ENCODE assay signal across 1 cellular context in the genomic region with DNA sequence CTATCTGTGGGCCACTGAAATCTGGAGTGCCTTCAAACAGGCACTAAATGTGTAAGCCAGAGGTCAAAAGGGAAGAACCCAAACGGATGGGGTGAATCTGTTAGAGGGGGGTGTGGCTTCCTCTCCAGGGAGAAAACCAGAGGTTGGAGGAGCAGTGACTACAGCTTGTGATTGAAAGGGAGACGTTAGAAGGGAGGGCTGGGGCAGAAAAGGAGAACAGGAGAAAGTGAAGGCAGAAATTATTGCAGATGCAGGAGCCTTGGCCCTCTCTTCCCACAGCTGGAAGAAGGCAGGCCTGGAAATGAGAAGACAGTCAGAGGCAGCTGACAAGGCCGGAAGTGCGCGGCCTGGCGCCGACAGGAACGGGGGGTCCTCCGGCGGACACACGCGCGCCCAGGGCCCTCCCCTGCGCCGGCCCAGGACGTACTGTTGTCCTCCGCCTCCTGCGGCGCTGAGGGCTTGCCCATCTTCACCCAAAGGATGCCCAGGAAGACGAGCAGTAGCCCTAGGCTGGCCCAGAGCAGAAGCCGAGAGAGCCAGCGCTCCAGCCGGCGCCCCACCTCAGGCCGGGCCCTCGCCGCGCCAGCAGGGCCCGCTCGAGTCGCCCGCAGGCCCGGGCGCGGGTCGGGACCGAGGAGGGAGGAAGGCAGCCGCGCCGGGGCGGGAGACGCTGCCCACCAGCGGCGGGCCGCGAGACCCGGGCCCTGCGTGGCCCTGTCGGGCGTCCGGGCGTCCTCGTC.
A peak's percentile ranks its signal among the peaks of the same experiment; 100 is the strongest.
TF ChIP-seq lines count a peak whose summit lies in the region.

No MANE protein-coding gene starts in this region.

TF ChIP-seq in HepG2, 621 proteins besides CTCF, POLR2A, EP300 and RAD21 (continued from another document and continues in another):
- TF ChIP-seq, protein P1, sequence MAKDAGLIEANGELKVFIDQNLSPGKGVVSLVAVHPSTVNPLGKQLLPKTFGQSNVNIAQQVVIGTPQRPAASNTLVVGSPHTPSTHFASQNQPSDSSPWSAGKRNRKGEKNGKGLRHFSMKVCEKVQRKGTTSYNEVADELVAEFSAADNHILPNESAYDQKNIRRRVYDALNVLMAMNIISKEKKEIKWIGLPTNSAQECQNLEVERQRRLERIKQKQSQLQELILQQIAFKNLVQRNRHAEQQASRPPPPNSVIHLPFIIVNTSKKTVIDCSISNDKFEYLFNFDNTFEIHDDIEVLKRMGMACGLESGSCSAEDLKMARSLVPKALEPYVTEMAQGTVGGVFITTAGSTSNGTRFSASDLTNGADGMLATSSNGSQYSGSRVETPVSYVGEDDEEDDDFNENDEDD (CRISPR knock-in tag; IDR thresholded peaks at IDR 0.05; ENCODE audit: borderline replicate concordance), result peak; percentile 63
- TF ChIP-seq, protein P2, sequence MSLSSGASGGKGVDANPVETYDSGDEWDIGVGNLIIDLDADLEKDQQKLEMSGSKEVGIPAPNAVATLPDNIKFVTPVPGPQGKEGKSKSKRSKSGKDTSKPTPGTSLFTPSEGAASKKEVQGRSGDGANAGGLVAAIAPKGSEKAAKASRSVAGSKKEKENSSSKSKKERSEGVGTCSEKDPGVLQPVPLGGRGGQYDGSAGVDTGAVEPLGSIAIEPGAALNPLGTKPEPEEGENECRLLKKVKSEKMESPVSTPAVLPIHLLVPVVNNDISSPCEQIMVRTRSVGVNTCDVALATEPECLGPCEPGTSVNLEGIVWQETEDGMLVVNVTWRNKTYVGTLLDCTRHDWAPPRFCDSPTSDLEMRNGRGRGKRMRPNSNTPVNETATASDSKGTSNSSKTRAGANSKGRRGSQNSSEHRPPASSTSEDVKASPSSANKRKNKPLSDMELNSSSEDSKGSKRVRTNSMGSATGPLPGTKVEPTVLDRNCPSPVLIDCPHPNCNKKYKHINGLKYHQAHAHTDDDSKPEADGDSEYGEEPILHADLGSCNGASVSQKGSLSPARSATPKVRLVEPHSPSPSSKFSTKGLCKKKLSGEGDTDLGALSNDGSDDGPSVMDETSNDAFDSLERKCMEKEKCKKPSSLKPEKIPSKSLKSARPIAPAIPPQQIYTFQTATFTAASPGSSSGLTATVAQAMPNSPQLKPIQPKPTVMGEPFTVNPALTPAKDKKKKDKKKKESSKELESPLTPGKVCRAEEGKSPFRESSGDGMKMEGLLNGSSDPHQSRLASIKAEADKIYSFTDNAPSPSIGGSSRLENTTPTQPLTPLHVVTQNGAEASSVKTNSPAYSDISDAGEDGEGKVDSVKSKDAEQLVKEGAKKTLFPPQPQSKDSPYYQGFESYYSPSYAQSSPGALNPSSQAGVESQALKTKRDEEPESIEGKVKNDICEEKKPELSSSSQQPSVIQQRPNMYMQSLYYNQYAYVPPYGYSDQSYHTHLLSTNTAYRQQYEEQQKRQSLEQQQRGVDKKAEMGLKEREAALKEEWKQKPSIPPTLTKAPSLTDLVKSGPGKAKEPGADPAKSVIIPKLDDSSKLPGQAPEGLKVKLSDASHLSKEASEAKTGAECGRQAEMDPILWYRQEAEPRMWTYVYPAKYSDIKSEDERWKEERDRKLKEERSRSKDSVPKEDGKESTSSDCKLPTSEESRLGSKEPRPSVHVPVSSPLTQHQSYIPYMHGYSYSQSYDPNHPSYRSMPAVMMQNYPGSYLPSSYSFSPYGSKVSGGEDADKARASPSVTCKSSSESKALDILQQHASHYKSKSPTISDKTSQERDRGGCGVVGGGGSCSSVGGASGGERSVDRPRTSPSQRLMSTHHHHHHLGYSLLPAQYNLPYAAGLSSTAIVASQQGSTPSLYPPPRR (CRISPR knock-in tag; IDR thresholded peaks at IDR 0.05; ENCODE audit: borderline replicate concordance), result no peak
- TF ChIP-seq CHCHD3 (CRISPR knock-in tag; IDR thresholded peaks at IDR 0.05) (no peak), ZBTB38 (CRISPR knock-in tag; IDR thresholded peaks at IDR 0.05) (no peak), SP1 (IDR thresholded peaks at IDR 0.05) (no peak), SP1 (CRISPR knock-in tag; IDR thresholded peaks at IDR 0.05) (peak; percentile 37; the same call in 1 of the 2 replicates), SNRNP70 (IDR thresholded peaks at IDR 0.05; ENCODE audit: low read depth, low read length) (no peak), MYNN (CRISPR knock-in tag; IDR thresholded peaks at IDR 0.05; ENCODE audit: low read depth) (no peak), ZNF329 (CRISPR knock-in tag; IDR thresholded peaks at IDR 0.05; ENCODE audit: low read depth) (peak; percentile 8; the same call in 1 of the 2 replicates), ZNF737 (CRISPR knock-in tag; IDR thresholded peaks at IDR 0.05; ENCODE audit: borderline replicate concordance) (no peak), FOSL2 (CRISPR knock-in tag; IDR thresholded peaks at IDR 0.05) (peak; percentile 49), SNAPC2 (CRISPR knock-in tag; IDR thresholded peaks at IDR 0.05) (no peak), ZNF577 (CRISPR knock-in tag; IDR thresholded peaks at IDR 0.05; ENCODE audit: borderline replicate concordance, low read depth) (no peak), ADNP (CRISPR knock-in tag; IDR thresholded peaks at IDR 0.05) (no peak), TMF1 (CRISPR knock-in tag; IDR thresholded peaks at IDR 0.05; ENCODE audit: low read depth) (no peak), ZNF432 (CRISPR knock-in tag; IDR thresholded peaks at IDR 0.05; ENCODE audit: borderline replicate concordance) (no peak), CCAR2 (optimal IDR thresholded peaks at IDR 0.05; ENCODE audit: low read depth, low read length) (no peak)
- TF ChIP-seq, protein P3, sequence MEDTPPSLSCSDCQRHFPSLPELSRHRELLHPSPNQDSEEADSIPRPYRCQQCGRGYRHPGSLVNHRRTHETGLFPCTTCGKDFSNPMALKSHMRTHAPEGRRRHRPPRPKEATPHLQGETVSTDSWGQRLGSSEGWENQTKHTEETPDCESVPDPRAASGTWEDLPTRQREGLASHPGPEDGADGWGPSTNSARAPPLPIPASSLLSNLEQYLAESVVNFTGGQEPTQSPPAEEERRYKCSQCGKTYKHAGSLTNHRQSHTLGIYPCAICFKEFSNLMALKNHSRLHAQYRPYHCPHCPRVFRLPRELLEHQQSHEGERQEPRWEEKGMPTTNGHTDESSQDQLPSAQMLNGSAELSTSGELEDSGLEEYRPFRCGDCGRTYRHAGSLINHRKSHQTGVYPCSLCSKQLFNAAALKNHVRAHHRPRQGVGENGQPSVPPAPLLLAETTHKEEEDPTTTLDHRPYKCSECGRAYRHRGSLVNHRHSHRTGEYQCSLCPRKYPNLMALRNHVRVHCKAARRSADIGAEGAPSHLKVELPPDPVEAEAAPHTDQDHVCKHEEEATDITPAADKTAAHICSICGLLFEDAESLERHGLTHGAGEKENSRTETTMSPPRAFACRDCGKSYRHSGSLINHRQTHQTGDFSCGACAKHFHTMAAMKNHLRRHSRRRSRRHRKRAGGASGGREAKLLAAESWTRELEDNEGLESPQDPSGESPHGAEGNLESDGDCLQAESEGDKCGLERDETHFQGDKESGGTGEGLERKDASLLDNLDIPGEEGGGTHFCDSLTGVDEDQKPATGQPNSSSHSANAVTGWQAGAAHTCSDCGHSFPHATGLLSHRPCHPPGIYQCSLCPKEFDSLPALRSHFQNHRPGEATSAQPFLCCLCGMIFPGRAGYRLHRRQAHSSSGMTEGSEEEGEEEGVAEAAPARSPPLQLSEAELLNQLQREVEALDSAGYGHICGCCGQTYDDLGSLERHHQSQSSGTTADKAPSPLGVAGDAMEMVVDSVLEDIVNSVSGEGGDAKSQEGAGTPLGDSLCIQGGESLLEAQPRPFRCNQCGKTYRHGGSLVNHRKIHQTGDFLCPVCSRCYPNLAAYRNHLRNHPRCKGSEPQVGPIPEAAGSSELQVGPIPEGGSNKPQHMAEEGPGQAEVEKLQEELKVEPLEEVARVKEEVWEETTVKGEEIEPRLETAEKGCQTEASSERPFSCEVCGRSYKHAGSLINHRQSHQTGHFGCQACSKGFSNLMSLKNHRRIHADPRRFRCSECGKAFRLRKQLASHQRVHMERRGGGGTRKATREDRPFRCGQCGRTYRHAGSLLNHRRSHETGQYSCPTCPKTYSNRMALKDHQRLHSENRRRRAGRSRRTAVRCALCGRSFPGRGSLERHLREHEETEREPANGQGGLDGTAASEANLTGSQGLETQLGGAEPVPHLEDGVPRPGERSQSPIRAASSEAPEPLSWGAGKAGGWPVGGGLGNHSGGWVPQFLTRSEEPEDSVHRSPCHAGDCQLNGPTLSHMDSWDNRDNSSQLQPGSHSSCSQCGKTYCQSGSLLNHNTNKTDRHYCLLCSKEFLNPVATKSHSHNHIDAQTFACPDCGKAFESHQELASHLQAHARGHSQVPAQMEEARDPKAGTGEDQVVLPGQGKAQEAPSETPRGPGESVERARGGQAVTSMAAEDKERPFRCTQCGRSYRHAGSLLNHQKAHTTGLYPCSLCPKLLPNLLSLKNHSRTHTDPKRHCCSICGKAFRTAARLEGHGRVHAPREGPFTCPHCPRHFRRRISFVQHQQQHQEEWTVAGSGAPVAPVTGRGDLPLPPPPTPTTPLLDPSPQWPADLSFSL (CRISPR knock-in tag; IDR thresholded peaks at IDR 0.05), result no peak
- TF ChIP-seq, protein P4, sequence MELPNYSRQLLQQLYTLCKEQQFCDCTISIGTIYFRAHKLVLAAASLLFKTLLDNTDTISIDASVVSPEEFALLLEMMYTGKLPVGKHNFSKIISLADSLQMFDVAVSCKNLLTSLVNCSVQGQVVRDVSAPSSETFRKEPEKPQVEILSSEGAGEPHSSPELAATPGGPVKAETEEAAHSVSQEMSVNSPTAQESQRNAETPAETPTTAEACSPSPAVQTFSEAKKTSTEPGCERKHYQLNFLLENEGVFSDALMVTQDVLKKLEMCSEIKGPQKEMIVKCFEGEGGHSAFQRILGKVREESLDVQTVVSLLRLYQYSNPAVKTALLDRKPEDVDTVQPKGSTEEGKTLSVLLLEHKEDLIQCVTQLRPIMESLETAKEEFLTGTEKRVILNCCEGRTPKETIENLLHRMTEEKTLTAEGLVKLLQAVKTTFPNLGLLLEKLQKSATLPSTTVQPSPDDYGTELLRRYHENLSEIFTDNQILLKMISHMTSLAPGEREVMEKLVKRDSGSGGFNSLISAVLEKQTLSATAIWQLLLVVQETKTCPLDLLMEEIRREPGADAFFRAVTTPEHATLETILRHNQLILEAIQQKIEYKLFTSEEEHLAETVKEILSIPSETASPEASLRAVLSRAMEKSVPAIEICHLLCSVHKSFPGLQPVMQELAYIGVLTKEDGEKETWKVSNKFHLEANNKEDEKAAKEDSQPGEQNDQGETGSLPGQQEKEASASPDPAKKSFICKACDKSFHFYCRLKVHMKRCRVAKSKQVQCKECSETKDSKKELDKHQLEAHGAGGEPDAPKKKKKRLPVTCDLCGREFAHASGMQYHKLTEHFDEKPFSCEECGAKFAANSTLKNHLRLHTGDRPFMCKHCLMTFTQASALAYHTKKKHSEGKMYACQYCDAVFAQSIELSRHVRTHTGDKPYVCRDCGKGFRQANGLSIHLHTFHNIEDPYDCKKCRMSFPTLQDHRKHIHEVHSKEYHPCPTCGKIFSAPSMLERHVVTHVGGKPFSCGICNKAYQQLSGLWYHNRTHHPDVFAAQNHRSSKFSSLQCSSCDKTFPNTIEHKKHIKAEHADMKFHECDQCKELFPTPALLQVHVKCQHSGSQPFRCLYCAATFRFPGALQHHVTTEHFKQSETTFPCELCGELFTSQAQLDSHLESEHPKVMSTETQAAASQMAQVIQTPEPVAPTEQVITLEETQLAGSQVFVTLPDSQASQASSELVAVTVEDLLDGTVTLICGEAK (IDR thresholded peaks at IDR 0.05), result no peak
- TF ChIP-seq, protein P4 (CRISPR knock-in tag; IDR thresholded peaks at IDR 0.05), result no peak
- TF ChIP-seq, protein P5, sequence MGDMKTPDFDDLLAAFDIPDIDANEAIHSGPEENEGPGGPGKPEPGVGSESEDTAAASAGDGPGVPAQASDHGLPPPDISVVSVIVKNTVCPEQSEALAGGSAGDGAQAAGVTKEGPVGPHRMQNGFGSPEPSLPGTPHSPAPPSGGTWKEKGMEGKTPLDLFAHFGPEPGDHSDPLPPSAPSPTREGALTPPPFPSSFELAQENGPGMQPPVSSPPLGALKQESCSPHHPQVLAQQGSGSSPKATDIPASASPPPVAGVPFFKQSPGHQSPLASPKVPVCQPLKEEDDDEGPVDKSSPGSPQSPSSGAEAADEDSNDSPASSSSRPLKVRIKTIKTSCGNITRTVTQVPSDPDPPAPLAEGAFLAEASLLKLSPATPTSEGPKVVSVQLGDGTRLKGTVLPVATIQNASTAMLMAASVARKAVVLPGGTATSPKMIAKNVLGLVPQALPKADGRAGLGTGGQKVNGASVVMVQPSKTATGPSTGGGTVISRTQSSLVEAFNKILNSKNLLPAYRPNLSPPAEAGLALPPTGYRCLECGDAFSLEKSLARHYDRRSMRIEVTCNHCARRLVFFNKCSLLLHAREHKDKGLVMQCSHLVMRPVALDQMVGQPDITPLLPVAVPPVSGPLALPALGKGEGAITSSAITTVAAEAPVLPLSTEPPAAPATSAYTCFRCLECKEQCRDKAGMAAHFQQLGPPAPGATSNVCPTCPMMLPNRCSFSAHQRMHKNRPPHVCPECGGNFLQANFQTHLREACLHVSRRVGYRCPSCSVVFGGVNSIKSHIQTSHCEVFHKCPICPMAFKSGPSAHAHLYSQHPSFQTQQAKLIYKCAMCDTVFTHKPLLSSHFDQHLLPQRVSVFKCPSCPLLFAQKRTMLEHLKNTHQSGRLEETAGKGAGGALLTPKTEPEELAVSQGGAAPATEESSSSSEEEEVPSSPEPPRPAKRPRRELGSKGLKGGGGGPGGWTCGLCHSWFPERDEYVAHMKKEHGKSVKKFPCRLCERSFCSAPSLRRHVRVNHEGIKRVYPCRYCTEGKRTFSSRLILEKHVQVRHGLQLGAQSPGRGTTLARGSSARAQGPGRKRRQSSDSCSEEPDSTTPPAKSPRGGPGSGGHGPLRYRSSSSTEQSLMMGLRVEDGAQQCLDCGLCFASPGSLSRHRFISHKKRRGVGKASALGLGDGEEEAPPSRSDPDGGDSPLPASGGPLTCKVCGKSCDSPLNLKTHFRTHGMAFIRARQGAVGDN (CRISPR knock-in tag; IDR thresholded peaks at IDR 0.05), result peak; percentile 73
